9 cellular contexts compared by ENCODE assay signal in genomic region chr22:26485013-26485412, GRCh38. TPM values are rescaled to one million over a fixed set of nuclear protein-coding genes. Genes with fewer than 3 reads are reported as not detected.
DNase-seq lines count a peak whose midpoint lies in the region; ATAC-seq, FAIRE-seq and TF ChIP-seq lines count a peak whose summit lies in the region.
"Had no signal": no experiment of that assay in that cellular context is flagged by ENCODE, and none has a peak within 500 bp of the region (broad histone marks: within the 10 kb centered on the region; RNA-seq: fewer than 3 reads in every experiment).

No MANE protein-coding gene starts in this region.

- H3K9me3 ChIP-seq in Caco-2 (no peaks in the 10 kb centered on the region), Loucy (ENCODE audit: insufficient read depth, low read depth, low read length) (no peaks in the 10 kb centered on the region), neural progenitor cell (ENCODE audit: low read depth) (no peaks in the 10 kb centered on the region), small intestine (ENCODE audit: control insufficient read depth, low read depth) (no peaks in the 10 kb centered on the region)

- H3K4me3 Mint-ChIP-seq in Caco-2 (ENCODE audit: unreplicated experiment) (no peak overlapping the region), neural progenitor cell (peak overlapping the region; percentile 98)

- H3K9ac ChIP-seq in Loucy (ENCODE audit: low read depth, low read length, poor library complexity, severe bottlenecking) (peak overlapping the region; percentile 96), neural progenitor cell (no peak overlapping the region)

- H2AFZ ChIP-seq in Loucy (ENCODE audit: low read length): no peak overlapping the region
- no peak overlapping the region for H2AFZ ChIP-seq in neural progenitor cell (replicated peaks)

- no peaks in the 10 kb centered on the region for H3K27me3 ChIP-seq in Caco-2 (replicated peaks; ENCODE audit: control insufficient read depth, insufficient read depth, low read length)
- no peaks in the 10 kb centered on the region for H3K27me3 ChIP-seq in Loucy (ENCODE audit: insufficient read depth, low read length, poor library complexity, severe bottlenecking)
- no peaks in the 10 kb centered on the region for H3K27me3 ChIP-seq in bronchial epithelial cell (ENCODE audit: control insufficient read depth, insufficient read depth, low read length)
- H3K27me3 ChIP-seq in neural progenitor cell: no peaks in the 10 kb centered on the region
- no peaks in the 10 kb centered on the region for H3K27me3 ChIP-seq in small intestine (ENCODE audit: control insufficient read depth in 2 of 2, insufficient read depth in 2 of 2, low read length in 2 of 2)

- intact Hi-C loops in Caco-2 (cut with micrococcal nuclease; ENCODE audit: unreplicated experiment) (no loop called here), head of caudate nucleus (cut with DNase I) (loop anchor here (10.0 kb wide), 1 partner anchor 170 kb away; the partner anchor contains the start of gene MIAT)

- no peaks in the 10 kb centered on the region for H3K9me3 Mint-ChIP-seq in Caco-2 (ENCODE audit: unreplicated experiment)
- no peaks in the 10 kb centered on the region for H3K9me3 Mint-ChIP-seq in neural progenitor cell

- H3K27ac Mint-ChIP-seq in Caco-2 (ENCODE audit: unreplicated experiment) (peak overlapping the region; percentile 22), neural progenitor cell (no peak overlapping the region)

- no peak for DNase-seq in Caco-2
- peak; percentile 16 for DNase-seq in bronchial epithelial cell (ENCODE audit: low read depth)
- DNase-seq in neural progenitor cell (ENCODE audit: low spot score): no peak
- DNase-seq in head of caudate nucleus: no peak
- no peak for DNase-seq in small intestine
- DNase-seq in amniotic stem cell (lab: John Stamatoyannopoulos, UW): no peak

- no peak for ATAC-seq in GM19467 (IDR thresholded peaks at IDR 0.05; ENCODE audit: unreplicated experiment)

- no peaks in the 10 kb centered on the region for H3K27me3 Mint-ChIP-seq in Caco-2 (ENCODE audit: insufficient read depth, unreplicated experiment)
- H3K27me3 Mint-ChIP-seq in neural progenitor cell (ENCODE audit: insufficient read depth, low read depth): no peaks in the 10 kb centered on the region

- FAIRE-seq in bronchial epithelial cell (lab: Jason Lieb, UNC) (no peak), small intestine (lab: Jason Lieb, UNC) (no peak)
- FAIRE-seq: colon had no signal

- no peak for TF ChIP-seq CTCF in Caco-2 (IDR thresholded peaks at IDR 0.05; ENCODE audit: insufficient read depth in 1 of 2, low read depth in 1 of 2, low read length in 1 of 2, severe bottlenecking in 1 of 2, unreplicated experiment in 1 of 2)
- no peak for TF ChIP-seq CTCF in Loucy (conservative IDR thresholded peaks at IDR 0.05; ENCODE audit: low read length)
- no peak for TF ChIP-seq CTCF in bronchial epithelial cell (IDR thresholded peaks at IDR 0.05; ENCODE audit: insufficient read depth, low read length, severe bottlenecking)
- TF ChIP-seq CTCF in neural progenitor cell (IDR thresholded peaks at IDR 0.05): no peak

- H3K4me3 ChIP-seq in Caco-2 (ENCODE audit: low read depth, low read length) (no peak overlapping the region), Loucy (ENCODE audit: low read length, poor library complexity, severe bottlenecking) (peak overlapping the region; percentile 97), bronchial epithelial cell (ENCODE audit: low read depth, low read length) (no peak overlapping the region), neural progenitor cell (peak overlapping the region; percentile 78), small intestine (ENCODE audit: low read depth in 1 of 2, low read length in 2 of 2) (no peak overlapping the region)

- H3K36me3 Mint-ChIP-seq in Caco-2 (ENCODE audit: insufficient read depth, unreplicated experiment) (peaks cover 42% of the 10 kb centered on the region), neural progenitor cell (peaks cover 18% of the 10 kb centered on the region)

- peaks cover 62% of the 10 kb centered on the region for H3K79me2 ChIP-seq in Loucy (ENCODE audit: insufficient read depth, low read length)
- peaks cover 60% of the 10 kb centered on the region for H3K79me2 ChIP-seq in neural progenitor cell (ENCODE audit: low read depth)

- H3K4me2 ChIP-seq in Loucy (ENCODE audit: low read depth, low read length, poor library complexity, severe bottlenecking) (peak overlapping the region; percentile 80), neural progenitor cell (peak overlapping the region; percentile 84)

- H3K4me1 Mint-ChIP-seq in Caco-2 (ENCODE audit: low read depth, unreplicated experiment) (peaks cover 25% of the 10 kb centered on the region), neural progenitor cell (peaks cover 37% of the 10 kb centered on the region)

- peaks cover 6% of the 10 kb centered on the region; the same call in 1 of the 2 replicates for H3K4me1 ChIP-seq in Caco-2
- peaks cover 58% of the 10 kb centered on the region for H3K4me1 ChIP-seq in Loucy (ENCODE audit: insufficient read depth, low read length, poor library complexity, severe bottlenecking)
- peaks cover 16% of the 10 kb centered on the region for H3K4me1 ChIP-seq in neural progenitor cell
- peaks cover 5 to 12% of the 10 kb centered on the region in 2 donors for H3K4me1 ChIP-seq in small intestine (ENCODE audit: control insufficient read depth in 2 of 2, insufficient read depth in 1 of 2, low read depth in 1 of 2, low read length in 1 of 2)

- no peaks in the 10 kb centered on the region for H3K9me2 ChIP-seq in Loucy (replicated peaks; ENCODE audit: low read depth, low read length)

- H3F3A ChIP-seq in Loucy (ENCODE audit: low read depth) (no peaks in the 10 kb centered on the region), neural progenitor cell (ENCODE audit: low read depth) (peaks cover 27% of the 10 kb centered on the region)

- POLR2A ChIA-PET in Caco-2 (lab: Charles Lee): no interaction called here

- WGBS in small intestine, 3 donors: 42 to 64% (median 51%) methylated on average over 7 of the region's 7 CpGs

- BruUV-seq in Caco-2 (replicated peaks; lab: Mats Ljungman, UMichigan): no TSS peak

- H3K36me3 ChIP-seq in Caco-2 (ENCODE audit: control insufficient read depth, insufficient read depth, low read length) (peaks cover 1% of the 10 kb centered on the region), Loucy (ENCODE audit: insufficient read depth, low read length) (peaks cover 21% of the 10 kb centered on the region; the same call in 1 of the 2 replicates), bronchial epithelial cell (ENCODE audit: control insufficient read depth, insufficient read depth, low read length) (peaks cover 7% of the 10 kb centered on the region), neural progenitor cell (no peaks in the 10 kb centered on the region), small intestine (ENCODE audit: control insufficient read depth in 2 of 2, insufficient read depth in 2 of 2, low read length in 2 of 2) (peaks cover 3 to 9% of the 10 kb centered on the region in 2 donors)

- H4K20me1 ChIP-seq in Loucy (ENCODE audit: insufficient read depth, low read length, poor library complexity, severe bottlenecking): no peaks in the 10 kb centered on the region
- no peaks in the 10 kb centered on the region for H4K20me1 ChIP-seq in neural progenitor cell (ENCODE audit: low read depth)

- H3K27ac ChIP-seq in neural progenitor cell (no peak overlapping the region), small intestine (ENCODE audit: low read depth in 1 of 2, low read length in 1 of 2) (no peak overlapping the region)

- CTCF ChIA-PET in Caco-2 (lab: Charles Lee): no interaction called here

RNA-seq across cellular contexts. Expression of gene SRRD, which starts 1.3 kb away (rescaled TPM):
- total RNA-seq in Caco-2 (2022): 19.0 and 21.8 TPM in 2 replicates
- total RNA-seq in bronchial epithelial cell: 13.3 and 26.6 TPM in 2 replicates
- total RNA-seq in neural progenitor cell (ENCODE audit: low replicate concordance): 28.0 and 36.0 TPM in 2 replicates
- polyA plus RNA-seq in small intestine: 10 to 100 TPM in 1 of 3 donors, 1 to 10 TPM in 2; 9.2 to 17.6 (median 9.4) TPM

RNA-seq across cellular contexts. Expression of gene HPS4, which starts 1.4 kb away (rescaled TPM):
- total RNA-seq in Caco-2 (2022) (35.1 and 36.6 TPM in 2 replicates), bronchial epithelial cell (28.3 and 29.5 TPM in 2 replicates), neural progenitor cell (ENCODE audit: low replicate concordance) (65.3 and 95.5 TPM in 2 replicates)
- 10 to 100 TPM in 2 of 3 donors, 1 to 10 TPM in 1; 9.8 to 14.9 (median 13.8) TPM for polyA plus RNA-seq in small intestine

RNA-seq across cellular contexts. Expression of gene TFIP11, which starts 27.3 kb away (rescaled TPM):
- total RNA-seq in Caco-2 (2022) (27.4 and 27.7 TPM in 2 replicates), bronchial epithelial cell (30.9 and 36.9 TPM in 2 replicates), neural progenitor cell (ENCODE audit: low replicate concordance) (22.2 and 26.2 TPM in 2 replicates)
- 10 to 100 TPM; 14.5 to 32.7 (median 32.4) TPM for polyA plus RNA-seq in small intestine

RNA-seq across cellular contexts. Expression of gene ASPHD2, which starts 56.0 kb away (rescaled TPM):
- total RNA-seq in Caco-2 (2022) (not detected in 2 replicates), bronchial epithelial cell (3.4 and 3.8 TPM in 2 replicates), neural progenitor cell (ENCODE audit: low replicate concordance) (9.3 and 12.7 TPM in 2 replicates)
- polyA plus RNA-seq in small intestine: 1 to 10 TPM in 1 of 3 donors, under 1 TPM in 2; 0.45 to 1.8 (median 0.54) TPM

Comparison
In these comparisons a context has a peak if more than half of its experiments do, and no peak if none do; other contexts are left out.
1. H3K4me3 ChIP-seq: peak in Loucy (single experiment) and neural progenitor cell (single experiment); none in Caco-2 (single experiment), bronchial epithelial cell (single experiment) and small intestine (0 of 2).